In the genomic region with DNA sequence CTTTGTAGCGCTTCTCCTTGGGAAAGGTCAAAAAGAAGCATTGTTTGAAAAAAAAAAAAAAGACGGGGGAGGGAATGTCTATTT, we compare ENCODE assay signal across 1 cellular context.
TF ChIP-seq lines count a peak whose summit lies in the region.

A gene (minus strand): TSS at position 46 of the 84 bp plus-strand sequence. CDS start 5,302 bp downstream, outside the sequence.

TF ChIP-seq in H1, 55 proteins besides CTCF, POLR2A, EP300 and RAD21 (continued from another document):
- no peak for TF ChIP-seq SP1 (IDR thresholded peaks at IDR 0.05; ENCODE audit: low read depth, low read length)
- TF ChIP-seq TAF1 (IDR thresholded peaks at IDR 0.05; ENCODE audit: low read depth, low read length), result no peak
- no peak for TF ChIP-seq CTBP2 (IDR thresholded peaks at IDR 0.05; ENCODE audit: borderline replicate concordance, insufficient read depth, insufficient read length, low read length)
- no peak for TF ChIP-seq SIX5 (IDR thresholded peaks at IDR 0.05; ENCODE audit: low read depth, low read length)
- no peak for TF ChIP-seq CBX5 (IDR thresholded peaks at IDR 0.05; ENCODE audit: low read depth, low read length)
- TF ChIP-seq SP4 (IDR thresholded peaks at IDR 0.05; ENCODE audit: low read length), result no peak
- TF ChIP-seq SP2 (IDR thresholded peaks at IDR 0.05; ENCODE audit: low read length), result no peak
- no peak for TF ChIP-seq EGR1 (IDR thresholded peaks at IDR 0.05; ENCODE audit: borderline replicate concordance, low read depth, low read length)
- no peak for TF ChIP-seq JUND (IDR thresholded peaks at IDR 0.05; ENCODE audit: low read length)
- no peak for TF ChIP-seq POU5F1 (IDR thresholded peaks at IDR 0.05; ENCODE audit: low read depth, low read length)
- no peak for TF ChIP-seq KDM1A (IDR thresholded peaks at IDR 0.05; ENCODE audit: borderline replicate concordance, low read length)
- no peak for TF ChIP-seq CBX8 (IDR thresholded peaks at IDR 0.05; ENCODE audit: borderline replicate concordance, low read depth, low read length)
- no peak for TF ChIP-seq BACH1 (IDR thresholded peaks at IDR 0.05; ENCODE audit: low read length)
TF ChIP-seq in H1: peak in this region for 0.
